Comparison of ENCODE assay signal across 18 cellular contexts in the genomic region with DNA sequence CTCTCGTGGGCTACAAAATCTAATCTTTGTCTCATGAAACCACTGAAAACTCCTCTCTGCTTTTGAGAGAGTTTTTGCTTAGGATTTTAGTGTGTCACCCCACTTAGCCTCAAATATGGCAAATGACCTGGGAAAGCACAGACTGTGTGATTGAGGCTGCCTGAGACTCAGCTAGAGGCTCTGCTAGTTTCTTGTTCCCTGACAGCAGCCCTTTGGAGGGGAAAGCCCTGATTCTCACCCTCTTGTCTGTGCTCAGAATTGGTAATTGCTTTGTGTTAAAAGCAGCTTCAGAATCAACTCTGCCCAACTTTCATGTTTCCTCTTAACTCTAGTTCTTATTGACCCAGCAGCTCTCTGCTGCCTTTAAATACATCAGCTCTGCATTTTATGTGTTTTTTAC.
"Had no signal": no experiment of that assay in that cellular context is flagged by ENCODE, and none has a peak within 500 bp of the region (broad histone marks: within the 10 kb centered on the region; RNA-seq: fewer than 3 reads in every experiment).

No MANE protein-coding gene starts in this region.

- H3K27ac ChIP-seq: coronary artery, heart right ventricle, left lung, lower lobe of right lung, ovary, suprapubic skin, thyroid gland had no signal

- FAIRE-seq: keratinocyte, small intestine, urothelium cell line had no signal

- H3K27me3 ChIP-seq: heart right ventricle, left lung, ovary, suprapubic skin, thyroid gland had no signal

- ATAC-seq: heart right ventricle, left lung, lower lobe of right lung, natural killer cell, right cardiac atrium had no signal

- H3K4me1 ChIP-seq: heart right ventricle, left lung, lower lobe of right lung, suprapubic skin, thyroid gland had no signal

- H3K4me3 ChIP-seq: coronary artery, heart right ventricle, left lung, lower lobe of right lung, ovary, suprapubic skin, thyroid gland had no signal

- H3K9me3 ChIP-seq: heart right ventricle, left lung, lower lobe of right lung, ovary, suprapubic skin, thyroid gland had no signal

- H3K36me3 ChIP-seq: heart right ventricle, left lung, lower lobe of right lung, ovary, suprapubic skin, thyroid gland had no signal

- DNase-seq: effector CD4-positive, alpha-beta T cell; foreskin melanocyte; heart right ventricle; immature natural killer cell; left lung; lower lobe of right lung; natural killer cell; nucleus accumbens; ovary; right cardiac atrium; small intestine; stimulated activated CD4-positive, alpha-beta T cell treated with anti-CD3 and anti-CD28 coated beads, Interleukin-12 subunit alpha, Interleukin-12 subunit beta, amount 100 ng/mL, for 4 hours; stimulated activated naive CD4-positive, alpha-beta T cell treated with Interleukin-2 at 50 U/mL for 16 hours; thyroid gland had no signal
